In genomic region chr3:53140575-53141467, GRCh38 we compare ENCODE assay signal across 1 cellular context.
TF ChIP-seq lines count a peak whose summit lies in the region.

No MANE protein-coding gene starts in this region.

TF ChIP-seq in H1, 55 proteins besides CTCF, POLR2A, EP300 and RAD21:
- no peak for TF ChIP-seq SP2 (IDR thresholded peaks at IDR 0.05; ENCODE audit: low read length)
- TF ChIP-seq CHD2 (IDR thresholded peaks at IDR 0.05; ENCODE audit: low read length) = no peak
- TF ChIP-seq, protein P1, sequence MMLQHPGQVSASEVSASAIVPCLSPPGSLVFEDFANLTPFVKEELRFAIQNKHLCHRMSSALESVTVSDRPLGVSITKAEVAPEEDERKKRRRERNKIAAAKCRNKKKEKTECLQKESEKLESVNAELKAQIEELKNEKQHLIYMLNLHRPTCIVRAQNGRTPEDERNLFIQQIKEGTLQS (IDR thresholded peaks at IDR 0.05; ENCODE audit: insufficient read depth, low read depth, low read length) = no peak
- no peak for TF ChIP-seq YY1 (IDR thresholded peaks at IDR 0.05; ENCODE audit: low read depth, low read length)
- TF ChIP-seq TAF7 (optimal IDR thresholded peaks at IDR 0.05; ENCODE audit: borderline replicate concordance, low read depth, low read length) = no peak
- TF ChIP-seq RNF2 (IDR thresholded peaks at IDR 0.05; ENCODE audit: borderline replicate concordance, low read depth, low read length, missing control alignments, poor library complexity, severe bottlenecking) = no peak
TF ChIP-seq in H1: peak in this region for 0.
